ENCODE assay signal across 8 cellular contexts in the genomic region with DNA sequence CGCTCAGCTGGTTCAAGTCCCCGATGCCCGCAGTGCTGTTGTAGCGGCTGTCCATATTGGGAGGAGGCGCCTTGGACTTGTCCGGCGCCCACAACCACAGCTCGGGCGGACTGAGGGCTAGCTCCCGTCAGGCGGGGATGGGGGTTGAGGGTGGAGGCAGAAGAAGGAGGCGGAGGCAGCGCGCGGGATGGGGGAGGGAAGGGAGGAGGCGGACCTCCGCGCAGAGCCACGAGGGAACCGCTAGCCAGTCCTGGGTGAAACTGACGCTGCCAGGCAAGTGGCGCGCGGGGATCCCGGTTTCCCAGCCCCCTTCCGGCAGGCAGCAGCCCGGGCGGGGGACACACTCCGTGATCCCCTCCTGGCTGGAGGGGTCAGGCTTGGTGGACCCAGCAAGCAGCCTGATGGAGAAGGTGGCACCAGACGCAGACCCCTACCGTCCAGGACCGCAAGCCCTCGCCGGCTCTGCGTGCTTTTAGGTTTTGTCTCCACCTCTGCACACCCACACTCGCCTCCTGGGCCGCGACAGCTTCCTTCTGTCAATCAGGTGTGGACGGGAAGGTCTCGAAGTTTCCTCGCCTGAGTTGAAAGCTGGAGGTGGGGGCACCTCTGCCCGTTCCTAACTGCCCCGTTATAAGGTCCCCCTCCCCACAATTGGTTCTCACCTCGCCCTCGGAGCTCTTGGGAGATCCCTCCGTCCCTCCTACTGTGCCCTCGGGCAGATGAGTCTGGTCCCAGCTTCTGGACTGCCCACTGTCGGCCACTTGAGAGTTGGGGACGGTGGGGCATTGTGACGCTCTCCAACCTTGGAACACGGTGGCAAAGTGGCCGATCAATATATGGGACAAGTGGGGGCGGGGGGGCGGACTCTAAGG. TPM values are rescaled to one million over a fixed set of nuclear protein-coding genes. Genes with fewer than 3 reads are reported as not detected.
DNase-seq lines count a peak whose midpoint lies in the region; ATAC-seq, FAIRE-seq and TF ChIP-seq lines count a peak whose summit lies in the region.

A gene (minus strand): TSS at position 112 of the 872 bp plus-strand sequence. CDS start 57 bp downstream, at position 55.

- intact Hi-C loops in pancreas (cut with DNase I): no loop called here

- DNase-seq in A549 (ENCODE audit: low read depth in 1 of 2, low spot score in 1 of 2): peak; percentile 82 to 87
- no peak for DNase-seq in SK-N-MC (ENCODE audit: low read depth, low spot score)
- DNase-seq in cardiac muscle cell (ENCODE audit: low read depth in 1 of 2, low spot score in 1 of 2): peak; percentile 19 to 89
- DNase-seq in pancreas: peak; percentile 56 to 83 (median 79)
- DNase-seq in DMS153 (lab: John Stamatoyannopoulos, UW): no peak

- peak within 1 kb of the TSS; percentile 91 for H3K4me2 ChIP-seq in A549

- ATAC-seq in A549 (peak; percentile 81 to 87), GM19023 (IDR thresholded peaks at IDR 0.05; ENCODE audit: unreplicated experiment) (peak; percentile 59), HG03135 (IDR thresholded peaks at IDR 0.05; ENCODE audit: unreplicated experiment) (peak; percentile 49), pancreas (peak; percentile 78 to 88 (median 82))

- CTCF ChIA-PET in A549 (lab: Yijun Ruan, JAX): interaction anchor here (0.6 to 3.5 kb wide), 39 partner anchors 8 to 851 kb away, joined by 3 to 17 read pairs (median 4); no protein-coding TSS in a partner anchor

- no peak; a peak in 1 of 5 replicates for TF ChIP-seq RAD21 in A549 (conservative IDR thresholded peaks at IDR 0.05 in 1 of 2, IDR thresholded peaks at IDR 0.05 in 1 of 2)

- H3K27me3 ChIP-seq in cardiac muscle cell (peaks cover 24% of the 10 kb centered on the region), pancreas (no peaks in the 10 kb centered on the region)

- TF ChIP-seq POLR2A in A549 (IDR thresholded peaks at IDR 0.05; ENCODE audit: low read length): peak; percentile 61

- H3K4me1 ChIP-seq in A549 (peaks cover 20% of the 10 kb centered on the region; the same call in 2 of the 3 replicates), cardiac muscle cell (ENCODE audit: low read depth) (no peaks in the 10 kb centered on the region), pancreas (peaks cover 6 to 8% (median 6%) of the 10 kb centered on the region in 3 donors)

- 2% methylated on average over 35 of the region's 54 CpGs for WGBS in A549 (ENCODE audit: missing lambda C conversion rate)
- 0 to 1% (median 0%) methylated on average over 44 to 54 of the region's 54 CpGs for WGBS in adipose tissue, 3 donors
- WGBS in pancreas, 2 donors: 1 to 2% methylated on average over 47 to 54 of the region's 54 CpGs

- POLR2A ChIA-PET in A549 (lab: Yijun Ruan, JAX): interaction anchor here (0.8 to 3.1 kb wide), 6 partner anchors 11 to 849 kb away, joined by 3 to 21 read pairs (median 4); no protein-coding TSS in a partner anchor

- no peaks in the 10 kb centered on the region for H3K9me3 ChIP-seq in A549
- no peaks in the 10 kb centered on the region for H3K9me3 ChIP-seq in SK-N-MC (ENCODE audit: low read depth, low read length)
- H3K9me3 ChIP-seq in cardiac muscle cell (ENCODE audit: low read depth): no peaks in the 10 kb centered on the region
- no peaks in the 10 kb centered on the region for H3K9me3 ChIP-seq in pancreas

- peak within 1 kb of the TSS; percentile 75 for H3K9ac ChIP-seq in SK-N-MC (ENCODE audit: insufficient read length)

- H3K4me3 ChIP-seq in A549 (peak within 1 kb of the TSS; percentile 61), SK-N-MC (peak within 1 kb of the TSS; percentile 85), cardiac muscle cell (peak within 1 kb of the TSS; percentile 38), pancreas (peak within 1 kb of the TSS; percentile 37 to 66 (median 60))

- H3K27ac ChIP-seq in A549 (peak within 1 kb of the TSS; percentile 85 to 96), SK-N-MC (no peak within 1 kb of the TSS), adipose tissue (ENCODE audit: low read depth, low read length) (peak within 1 kb of the TSS; percentile 97), cardiac muscle cell (no peak within 1 kb of the TSS), pancreas (peak within 1 kb of the TSS; percentile 44 to 92 (median 78))

- no peak for TF ChIP-seq EP300 in A549 (IDR thresholded peaks at IDR 0.05)

- FAIRE-seq in A549 (lab: Jason Lieb, UNC) (no peak), pancreas (lab: Jason Lieb, UNC) (no peak)

- TF ChIP-seq CTCF in A549 (IDR thresholded peaks at IDR 0.05) (no peak), cardiac muscle cell (IDR thresholded peaks at IDR 0.05; ENCODE audit: low read depth, low read length) (no peak), pancreas (IDR thresholded peaks at IDR 0.05) (no peak)

- H3K36me3 ChIP-seq in SK-N-MC (ENCODE audit: insufficient read depth, low read length) (no peaks in the 10 kb centered on the region), cardiac muscle cell (no peaks in the 10 kb centered on the region), pancreas (no peaks in the 10 kb centered on the region)

TF ChIP-seq in A549, 52 proteins besides CTCF, POLR2A, EP300 and RAD21:
- TF ChIP-seq MAZ (IDR thresholded peaks at IDR 0.05; ENCODE audit: borderline replicate concordance, low read depth, low read length) (no peak), PHF8 (IDR thresholded peaks at IDR 0.05; ENCODE audit: borderline replicate concordance, low read depth) (peak; percentile 70; the same call in 1 of the 2 replicates), CBX2 (IDR thresholded peaks at IDR 0.05; ENCODE audit: borderline replicate concordance, low read depth) (no peak), TFCP2L1 (CRISPR knock-in tag; IDR thresholded peaks at IDR 0.05) (peak; percentile 16; the same call in 1 of the 2 replicates), JUN (IDR thresholded peaks at IDR 0.05) (peak in 1 of 2 experiments; percentile 50; a peak in 2 of 5 replicates)
- TF ChIP-seq, protein P1, sequence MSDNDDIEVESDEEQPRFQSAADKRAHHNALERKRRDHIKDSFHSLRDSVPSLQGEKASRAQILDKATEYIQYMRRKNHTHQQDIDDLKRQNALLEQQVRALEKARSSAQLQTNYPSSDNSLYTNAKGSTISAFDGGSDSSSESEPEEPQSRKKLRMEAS (IDR thresholded peaks at IDR 0.05): peak; percentile 82

RNA-seq across cellular contexts. Expression of the gene that starts here (rescaled TPM):
- polyA plus RNA-seq in A549 (2011; rRNA removed) (25.6 and 30.1 TPM in 2 replicates), A549 (2017; fragmentation: RNase III; extraction: RNeasy Plus Mini Kit Qiagen cat#74134 plus additional on column Dnase treatment) (7.5 to 8.0 TPM (median 7.6 TPM) in 3 replicates), adipose tissue (1 to 10 TPM; 1.3 to 8.5 (median 7.5) TPM), cardiac muscle cell (0.12 and 0.42 TPM in 2 replicates), pancreas (1 to 10 TPM; 4.4 to 5.7 TPM)
- polyA plus RNA-seq in A549 (2012; cell fraction: cytosol; rRNA removed): 2.9 and 3.1 TPM in 2 replicates
- polyA plus RNA-seq in A549 (2012; cell fraction: nucleus; rRNA removed): 2.8 and 5.5 TPM in 2 replicates
- 19.0 and 19.1 TPM in 2 replicates for polyA minus RNA-seq in A549 (2011; rRNA and poly(A)+ RNA removed)
- total RNA-seq in cardiac muscle cell (0.60 and 0.81 TPM in 2 replicates), pancreas (1 to 10 TPM; 2.7 to 6.8 (median 4.7) TPM)

Comparison
In these comparisons a context has a peak if more than half of its experiments do, and no peak if none do; other contexts are left out.
1. Peak in DNase-seq and H3K4me3 ChIP-seq in cardiac muscle cell; RNA of the gene not detected or under 1 TPM.
2. DNase-seq: peak in A549 (2 of 2) and pancreas (6 of 6); none in SK-N-MC (single experiment) and DMS153 (single experiment).
3. H3K27ac ChIP-seq: peak in A549 (2 of 2), adipose tissue (single experiment) and pancreas (4 of 4); none in SK-N-MC (single experiment) and cardiac muscle cell (single experiment).
4. Peak in every context shown above with its lines, with median percentiles within 50 percentile points of each other: ATAC-seq and H3K4me3 ChIP-seq.